In genomic region chr17:82314721-82315605, GRCh38 we compare ENCODE assay signal across 16 cellular contexts. TPM values are rescaled to one million over a fixed set of nuclear protein-coding genes. Genes with fewer than 3 reads are reported as not detected.
DNase-seq lines count a peak whose midpoint lies in the region; ATAC-seq, FAIRE-seq and TF ChIP-seq lines count a peak whose summit lies in the region.
"Had no signal": no experiment of that assay in that cellular context is flagged by ENCODE, and none has a peak within 500 bp of the region (broad histone marks: within the 10 kb centered on the region; RNA-seq: fewer than 3 reads in every experiment).

No MANE protein-coding gene starts in this region.

- WGBS in stomach, 5 donors, result 42 to 57% (median 52%) methylated on average over 25 to 32 of the region's 32 CpGs

- no peaks in the 10 kb centered on the region for H3K36me3 ChIP-seq in Peyer's patch
- no peaks in the 10 kb centered on the region for H3K36me3 ChIP-seq in stomach
- H3K36me3 ChIP-seq: prostate gland had no signal

- H3K27ac ChIP-seq in Peyer's patch (peak overlapping the region in 1 of 4 donors; percentile 73), stomach (no peak overlapping the region)
- H3K27ac ChIP-seq: foreskin keratinocyte, prostate gland had no signal

- no peak overlapping the region for H3K4me3 Mint-ChIP-seq in activated naive CD4-positive, alpha-beta T cell treated with anti-CD3 and anti-CD28 coated beads, Interleukin-2, amount 10 ng/mL, durations not matched to agents 7 days and 5 days
- H3K4me3 Mint-ChIP-seq in effector memory CD8-positive, alpha-beta T cell, result peak overlapping the region; percentile 29 to 91

- TF ChIP-seq CTCF in Peyer's patch (IDR thresholded peaks at IDR 0.05), result no peak
- no peak for TF ChIP-seq CTCF in stomach (IDR thresholded peaks at IDR 0.05)

- no peak for FAIRE-seq in HTR-8/SVneo (lab: Jason Lieb, UNC)
- FAIRE-seq: GM19239 had no signal

- TF ChIP-seq POLR2A in Peyer's patch (IDR thresholded peaks at IDR 0.05) (no peak), stomach (IDR thresholded peaks at IDR 0.05) (no peak)

- H3K27me3 ChIP-seq in Peyer's patch, result no peaks in the 10 kb centered on the region
- H3K27me3 ChIP-seq in stomach, result peaks cover 10 to 71% (median 44%) of the 10 kb centered on the region in 3 donors

- H3K4me1 Mint-ChIP-seq in activated naive CD4-positive, alpha-beta T cell treated with anti-CD3 and anti-CD28 coated beads, Interleukin-2, amount 10 ng/mL, durations not matched to agents 7 days and 5 days, result peaks cover 14% of the 10 kb centered on the region
- peaks cover 12 to 20% of the 10 kb centered on the region in 2 donors for H3K4me1 Mint-ChIP-seq in effector memory CD8-positive, alpha-beta T cell (ENCODE audit: low read depth in 2 of 2)

- H3K4me3 ChIP-seq in Peyer's patch (peak overlapping the region in 3 of 4 donors; percentile 32 to 46 (median 38)), stomach (peak overlapping the region; percentile 20 to 33 (median 28))
- H3K4me3 ChIP-seq: prostate gland had no signal

- CTCF ChIA-PET in activated naive CD4-positive, alpha-beta T cell treated with anti-CD3 and anti-CD28 coated beads, Interleukin-2, amount 10 ng/mL, durations not matched to agents 7 days and 5 days (lab: Charles Lee), result no interaction called here

- H3K9me3 ChIP-seq in Peyer's patch, result no peaks in the 10 kb centered on the region
- no peaks in the 10 kb centered on the region for H3K9me3 ChIP-seq in stomach
- H3K9me3 ChIP-seq: prostate gland had no signal

- peaks cover 17% of the 10 kb centered on the region for H3K36me3 Mint-ChIP-seq in activated naive CD4-positive, alpha-beta T cell treated with anti-CD3 and anti-CD28 coated beads, Interleukin-2, amount 10 ng/mL, durations not matched to agents 7 days and 5 days
- H3K36me3 Mint-ChIP-seq in effector memory CD8-positive, alpha-beta T cell (ENCODE audit: insufficient read depth), result peaks cover 26% of the 10 kb centered on the region

- no peak for ATAC-seq in effector memory CD8-positive, alpha-beta T cell (replicated peaks)
- ATAC-seq: SK-N-SH treated with all-trans-retinoic acid at 6 μM for 48 hours had no signal

- TF ChIP-seq EP300 in stomach (IDR thresholded peaks at IDR 0.05), result no peak

- intact Hi-C loops in stomach (cut with DNase I; ENCODE audit: low total_unique reads), result no loop called here

- H3K9me3 Mint-ChIP-seq in activated naive CD4-positive, alpha-beta T cell treated with anti-CD3 and anti-CD28 coated beads, Interleukin-2, amount 10 ng/mL, durations not matched to agents 7 days and 5 days, result no peaks in the 10 kb centered on the region
- no peaks in the 10 kb centered on the region for H3K9me3 Mint-ChIP-seq in effector memory CD8-positive, alpha-beta T cell

- H3K4me1 ChIP-seq in Peyer's patch, result peaks cover 0 to 20% (median 10%) of the 10 kb centered on the region in 4 donors
- H3K4me1 ChIP-seq in stomach, result peaks cover 6 to 21% (median 12%) of the 10 kb centered on the region in 4 donors
- H3K4me1 ChIP-seq: foreskin keratinocyte, prostate gland had no signal

- DNase-seq in activated naive CD4-positive, alpha-beta T cell treated with anti-CD3 and anti-CD28 coated beads, Interleukin-2, amount 10 ng/mL, durations not matched to agents 7 days and 5 days, result no peak
- no peak for DNase-seq in activated naive CD4-positive, alpha-beta T cell treated with anti-CD3 and anti-CD28 coated beads, Interleukin-2, amount 50 U/mL, for 16 hours
- DNase-seq in Peyer's patch (no peak), stomach (no peak), DMS153 (lab: John Stamatoyannopoulos, UW) (no peak), HTR-8/SVneo (ENCODE audit: insufficient read length, low spot score) (no peak), NCI-H2227 (lab: John Stamatoyannopoulos, UW; ENCODE audit: unreplicated experiment) (no peak)
- no peak for DNase-seq in effector memory CD8-positive, alpha-beta T cell
- DNase-seq: activated CD4-positive, alpha-beta T cell treated with anti-CD3 and anti-CD28 coated beads for 1 hour; activated effector memory CD4-positive, alpha-beta T cell treated with Interleukin-2 at 50 U/mL for 16 hours; foreskin keratinocyte; GOT3; NCI-H2107 had no signal

- H3K27ac Mint-ChIP-seq in activated naive CD4-positive, alpha-beta T cell treated with anti-CD3 and anti-CD28 coated beads, Interleukin-2, amount 10 ng/mL, durations not matched to agents 7 days and 5 days, result peak overlapping the region; percentile 67
- no peak overlapping the region for H3K27ac Mint-ChIP-seq in effector memory CD8-positive, alpha-beta T cell

- H3K27me3 Mint-ChIP-seq in activated naive CD4-positive, alpha-beta T cell treated with anti-CD3 and anti-CD28 coated beads, Interleukin-2, amount 10 ng/mL, durations not matched to agents 7 days and 5 days, result peaks cover 6% of the 10 kb centered on the region
- H3K27me3 Mint-ChIP-seq in effector memory CD8-positive, alpha-beta T cell, result no peaks in the 10 kb centered on the region

RNA-seq across cellular contexts. Expression of gene CD7, which starts 2.4 kb away (rescaled TPM):
- 10 to 100 TPM in 3 of 4 donors, not detected in 1; 11.6 to 15.4 (median 15.2) TPM for total RNA-seq in Peyer's patch
- total RNA-seq in stomach, result 1 to 10 TPM in 2 of 5 donors, not detected in 3; 2.0 to 4.3 TPM
- 1 to 10 TPM; 2.1 to 8.6 (median 3.7) TPM for polyA plus RNA-seq in stomach
- total RNA-seq: foreskin keratinocyte had no signal
- polyA plus RNA-seq: foreskin keratinocyte had no signal

RNA-seq across cellular contexts. Expression of gene SECTM1, which starts 18.6 kb away (rescaled TPM):
- 100 to 1,000 TPM in 2 of 4 donors, 10 to 100 TPM in 2; 10.7 to 258 (median 94.5) TPM for total RNA-seq in Peyer's patch
- total RNA-seq in stomach, result 10 to 100 TPM in 2 of 5 donors, 1 to 10 TPM in 3; 1.8 to 48.8 (median 6.7) TPM
- 10 to 100 TPM in 2 of 3 donors, 1 to 10 TPM in 1; 9.3 to 23.1 (median 10.2) TPM for polyA plus RNA-seq in stomach

RNA-seq across cellular contexts. Expression of gene CSNK1D, which starts 41.5 kb away (rescaled TPM):
- 100 to 1,000 TPM; 148 to 232 (median 215) TPM for total RNA-seq in Peyer's patch
- 100 to 1,000 TPM in 4 of 5 donors, 10 to 100 TPM in 1; 58.0 to 180 (median 140) TPM for total RNA-seq in stomach
- 10 to 100 TPM; 55.9 to 66.7 (median 65.4) TPM for polyA plus RNA-seq in stomach

RNA-seq across cellular contexts. Expression of gene TEX19, which starts 44.1 kb away (rescaled TPM):
- total RNA-seq in Peyer's patch (not detected), stomach (not detected)
- polyA plus RNA-seq in stomach, result not detected

RNA-seq across cellular contexts. Expression of gene UTS2R, which starts 56.6 kb away (rescaled TPM):
- total RNA-seq in Peyer's patch (not detected), stomach (not detected)
- not detected for polyA plus RNA-seq in stomach
- total RNA-seq: foreskin keratinocyte, prostate gland had no signal
- polyA plus RNA-seq: foreskin keratinocyte had no signal
